In the genomic region with DNA sequence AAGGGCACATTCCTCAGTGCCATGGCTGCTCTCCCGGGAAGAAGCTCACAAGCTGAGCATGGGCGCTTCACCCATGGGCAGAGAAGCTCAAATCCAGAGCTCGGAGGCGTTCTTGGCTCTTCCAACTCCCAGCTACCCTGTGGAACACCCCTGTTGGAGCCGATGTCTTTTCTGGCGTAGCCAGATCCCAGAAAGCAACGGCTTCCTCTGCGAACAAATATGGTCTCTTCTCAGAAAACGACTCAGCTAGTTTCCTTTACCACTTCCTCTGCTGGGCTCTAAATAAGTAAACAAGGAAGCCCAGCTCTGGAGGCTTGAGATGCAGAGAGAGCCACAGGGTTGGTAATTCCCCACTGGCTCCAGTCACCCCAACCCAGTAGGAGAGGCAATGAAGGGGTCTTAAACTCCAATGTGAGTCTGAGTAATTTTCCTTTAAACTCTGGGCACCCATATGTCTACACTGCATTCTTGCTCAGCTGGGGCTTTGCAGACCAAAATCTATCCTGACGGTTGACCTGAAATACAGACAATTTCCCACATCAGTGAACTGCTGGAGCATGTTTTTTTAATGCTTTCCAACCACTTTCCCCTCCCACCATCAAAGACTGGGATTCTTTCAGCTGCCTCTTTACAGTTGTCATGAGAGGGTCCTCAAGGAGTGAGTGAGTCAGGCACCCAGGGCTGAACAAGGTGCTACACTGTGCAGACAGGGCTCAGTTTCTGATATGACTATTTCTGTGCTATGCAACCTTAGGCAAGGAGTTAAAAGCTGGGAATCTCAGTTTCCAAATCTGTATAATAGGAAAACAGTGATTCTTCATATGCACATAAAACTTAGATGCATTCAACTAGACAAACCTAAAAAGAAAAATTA, we compare ENCODE assay signal across 8 cellular contexts. TPM values are rescaled to one million over a fixed set of nuclear protein-coding genes. Genes with fewer than 3 reads are reported as not detected.
DNase-seq lines count a peak whose midpoint lies in the region; ATAC-seq and TF ChIP-seq lines count a peak whose summit lies in the region.

A gene (minus strand): TSS at position 189 of the 874 bp plus-strand sequence. CDS start 166 bp downstream, at position 23.

- 47 to 65% (median 54%) methylated on average over 6 to 10 of the region's 10 CpGs for WGBS in adrenal gland, 4 donors

- no peaks in the 10 kb centered on the region for H3K27me3 Mint-ChIP-seq in natural killer cell (ENCODE audit: low read depth in 2 of 2)
- H3K27me3 Mint-ChIP-seq in HFFc6 (ENCODE audit: insufficient read depth) = peaks cover 6% of the 10 kb centered on the region; the same call in 1 of the 2 replicates

- intact Hi-C loops in adrenal gland (cut with DNase I) = no loop called here
- intact Hi-C loops in natural killer cell (cut with micrococcal nuclease) = loop anchor here (1.0 to 10.0 kb wide), 3 partner anchors 33 to 1817 kb away; no protein-coding TSS in a partner anchor

- ATAC-seq in GM18505 (IDR thresholded peaks at IDR 0.05; ENCODE audit: unreplicated experiment) (peak; percentile 32), natural killer cell (peak; percentile 47 to 65 (median 48))

- H3K9me3 Mint-ChIP-seq in natural killer cell = no peaks in the 10 kb centered on the region
- H3K9me3 Mint-ChIP-seq in HFFc6 = peaks cover 10% of the 10 kb centered on the region; the same call in 1 of the 2 replicates

- no peaks in the 10 kb centered on the region for H3K9me2 ChIP-seq in Karpas-422 (replicated peaks; ENCODE audit: insufficient read depth, low read length)

- H3K36me3 Mint-ChIP-seq in natural killer cell = peaks cover 19% of the 10 kb centered on the region
- no peaks in the 10 kb centered on the region for H3K36me3 Mint-ChIP-seq in HFFc6 (ENCODE audit: low read depth)

- TF ChIP-seq CTCF in adrenal gland (IDR thresholded peaks at IDR 0.05) = no peak
- TF ChIP-seq CTCF in natural killer cell (IDR thresholded peaks at IDR 0.05) = no peak
- TF ChIP-seq CTCF in HFFc6 (IDR thresholded peaks at IDR 0.05) = no peak

- H3K36me3 ChIP-seq in adrenal gland (replicated peaks in 1 of 2) (no peaks in the 10 kb centered on the region), Karpas-422 (ENCODE audit: insufficient read depth, low read length) (no peaks in the 10 kb centered on the region)

- H3K4me2 ChIP-seq in Karpas-422 (ENCODE audit: low read depth, low read length, poor library complexity, severe bottlenecking) = no peak within 1 kb of the TSS

- peak within 1 kb of the TSS; percentile 94 to 99 for H3K27ac Mint-ChIP-seq in natural killer cell
- H3K27ac Mint-ChIP-seq in HFFc6 = no peak within 1 kb of the TSS

- no peaks in the 10 kb centered on the region for H3K79me2 ChIP-seq in Karpas-422 (ENCODE audit: low read length)

- H3K9ac ChIP-seq in Karpas-422 (ENCODE audit: low read length) = no peak within 1 kb of the TSS

- DNase-seq in H4 (ENCODE audit: low spot score) (peak; percentile 35), NOMO-1 treated with dmso at 0.1 percent for 144 hours (lab: John Stamatoyannopoulos, UW; ENCODE audit: unreplicated experiment) (peak; percentile 41), adrenal gland (peak in 1 of 7 donors; percentile 31), natural killer cell (no peak), NCI-H187 treated with DMSO at 0.1 percent for 48 hours (lab: John Stamatoyannopoulos, UW) (no peak), Karpas-422 (no peak), HFFc6 (no peak)

- H4K20me1 ChIP-seq in Karpas-422 (ENCODE audit: insufficient read depth, low read depth, low read length) = no peaks in the 10 kb centered on the region; the same call in 1 of the 2 replicates

- H2AFZ ChIP-seq in Karpas-422 (ENCODE audit: low read length) = no peak within 1 kb of the TSS

- H3K4me3 Mint-ChIP-seq in natural killer cell (peak within 1 kb of the TSS; percentile 100), HFFc6 (no peak within 1 kb of the TSS)

- H3K27me3 ChIP-seq in adrenal gland (no peaks in the 10 kb centered on the region), Karpas-422 (ENCODE audit: low read length) (no peaks in the 10 kb centered on the region)

- H3K4me1 ChIP-seq in adrenal gland (replicated peaks in 1 of 2) (peaks cover 4 to 11% of the 10 kb centered on the region in 2 donors), Karpas-422 (ENCODE audit: low read length) (peaks cover 19% of the 10 kb centered on the region)

- peak within 1 kb of the TSS in 4 of 5 donors; percentile 34 to 87 (median 65) for H3K27ac ChIP-seq in adrenal gland
- no peak within 1 kb of the TSS for H3K27ac ChIP-seq in Karpas-422 (ENCODE audit: low read length)

- H3K9me3 ChIP-seq in adrenal gland (replicated peaks in 1 of 3) (no peaks in the 10 kb centered on the region), Karpas-422 (ENCODE audit: low read length) (no peaks in the 10 kb centered on the region)

- peak within 1 kb of the TSS in 1 of 4 donors; percentile 50 for H3K4me3 ChIP-seq in adrenal gland
- H3K4me3 ChIP-seq in Karpas-422 (ENCODE audit: low read length) = no peak within 1 kb of the TSS

- TF ChIP-seq POLR2A in GM18505 (IDR thresholded peaks at IDR 0.05; ENCODE audit: borderline replicate concordance, extremely low read depth, insufficient read depth, insufficient read length) = peak; percentile 60
- TF ChIP-seq POLR2A in adrenal gland (IDR thresholded peaks at IDR 0.05) = no peak

- H3K4me1 Mint-ChIP-seq in natural killer cell (peaks cover 66 to 81% of the 10 kb centered on the region in 2 donors), HFFc6 (ENCODE audit: low read depth) (no peaks in the 10 kb centered on the region)

RNA-seq across cellular contexts. Expression of the gene that starts here (rescaled TPM):
- total RNA-seq in H4 (2014; rRNA removed; shearing (Covaris generic)) = 0.68 and 2.7 TPM in 2 replicates
- 10 to 100 TPM in 7 of 8 donors, 1 to 10 TPM in 1; 5.2 to 53.7 (median 23.0) TPM for total RNA-seq in adrenal gland
- polyA plus RNA-seq in adrenal gland = 10 to 100 TPM in 2 of 3 donors, 1 to 10 TPM in 1; 9.3 to 17.1 (median 13.9) TPM
- total RNA-seq in natural killer cell = 100 to 1,000 TPM; 376 to 488 (median 450) TPM
- 0.22 and 0.82 TPM in 2 replicates for total RNA-seq in Karpas-422 (2014; rRNA removed; shearing (Covaris generic); ENCODE audit: low replicate concordance)
- not detected for total RNA-seq in HFFc6 (2021; fragmentation: NEBNext Ultra II Directional; extraction: Animal tissue kit (Norgen Biotek cat#: 25700))

Comparison
In these comparisons a context has a peak if more than half of its experiments do, and no peak if none do; other contexts are left out.
1. RNA of the gene that starts here (total RNA-seq): 376 to 488 TPM in natural killer cell; 5.2 to 53.7 TPM in adrenal gland, 0.22 to 0.82 TPM in Karpas-422, 0.68 to 2.7 TPM in H4 and not detected in HFFc6; every median in the first group is over 4 times any median in the second.
2. DNase-seq: peak in H4 (single experiment) and NOMO-1 treated with dmso at 0.1 percent for 144 hours (single experiment); none in natural killer cell (single experiment), NCI-H187 treated with DMSO at 0.1 percent for 48 hours (single experiment), Karpas-422 (single experiment) and HFFc6 (single experiment).